ENCODE assay signal across 1 cellular context in genomic region chr11:63613517-63614135, GRCh38.
A peak's percentile ranks its signal among the peaks of the same experiment; 100 is the strongest.
TF ChIP-seq lines count a peak whose summit lies in the region.

No MANE protein-coding gene starts in this region.

TF ChIP-seq in HEK293, 187 proteins besides CTCF, POLR2A, EP300 and RAD21 (continued from another document):
- TF ChIP-seq ZNF18 (tag by site-specific recombination; IDR thresholded peaks at IDR 0.05) (no peak), SP2 (tag by site-specific recombination; IDR thresholded peaks at IDR 0.05) (peak; percentile 63), ZNF148 (tag by site-specific recombination; IDR thresholded peaks at IDR 0.05; ENCODE audit: borderline replicate concordance) (no peak), AEBP2 (tag by site-specific recombination; IDR thresholded peaks at IDR 0.05; ENCODE audit: borderline replicate concordance) (no peak), ZNF248 (tag by site-specific recombination; IDR thresholded peaks at IDR 0.05) (no peak), ZBTB11 (tag by site-specific recombination; conservative IDR thresholded peaks at IDR 0.05; ENCODE audit: low read depth) (peak; percentile 33; the same call in 1 of the 2 replicates), ZNF596 (tag by site-specific recombination; IDR thresholded peaks at IDR 0.05) (no peak), GLIS1 (tag by site-specific recombination; IDR thresholded peaks at IDR 0.05) (0 out of 2 replicates have a peak, but pooled peaks have one; percentile 17), ZNF521 (tag by site-specific recombination; IDR thresholded peaks at IDR 0.05) (no peak), ZNF777 (tag by site-specific recombination; IDR thresholded peaks at IDR 0.05; ENCODE audit: borderline replicate concordance) (0 out of 2 replicates have a peak, but pooled peaks have one; percentile 38), OVOL3 (tag by site-specific recombination; IDR thresholded peaks at IDR 0.05) (no peak), SCRT1 (tag by site-specific recombination; IDR thresholded peaks at IDR 0.05; ENCODE audit: borderline replicate concordance) (peak; percentile 71), ZNF488 (tag by site-specific recombination; IDR thresholded peaks at IDR 0.05) (no peak), SP3 (tag by site-specific recombination; IDR thresholded peaks at IDR 0.05) (peak; percentile 62), HIC1 (tag by site-specific recombination; IDR thresholded peaks at IDR 0.05) (no peak), KLF9 (tag by site-specific recombination; IDR thresholded peaks at IDR 0.05; ENCODE audit: low read depth) (no peak), ZNF350 (tag by site-specific recombination; IDR thresholded peaks at IDR 0.05) (no peak), ZFP69B (tag by site-specific recombination; IDR thresholded peaks at IDR 0.05) (peak; percentile 97), ZBTB17 (tag by site-specific recombination; IDR thresholded peaks at IDR 0.05) (peak; percentile 63; the same call in 1 of the 2 replicates), ZNF280C (tag by site-specific recombination; IDR thresholded peaks at IDR 0.05) (no peak), ZNF560 (tag by site-specific recombination; IDR thresholded peaks at IDR 0.05; ENCODE audit: borderline replicate concordance) (no peak)
- TF ChIP-seq, protein P1, sequence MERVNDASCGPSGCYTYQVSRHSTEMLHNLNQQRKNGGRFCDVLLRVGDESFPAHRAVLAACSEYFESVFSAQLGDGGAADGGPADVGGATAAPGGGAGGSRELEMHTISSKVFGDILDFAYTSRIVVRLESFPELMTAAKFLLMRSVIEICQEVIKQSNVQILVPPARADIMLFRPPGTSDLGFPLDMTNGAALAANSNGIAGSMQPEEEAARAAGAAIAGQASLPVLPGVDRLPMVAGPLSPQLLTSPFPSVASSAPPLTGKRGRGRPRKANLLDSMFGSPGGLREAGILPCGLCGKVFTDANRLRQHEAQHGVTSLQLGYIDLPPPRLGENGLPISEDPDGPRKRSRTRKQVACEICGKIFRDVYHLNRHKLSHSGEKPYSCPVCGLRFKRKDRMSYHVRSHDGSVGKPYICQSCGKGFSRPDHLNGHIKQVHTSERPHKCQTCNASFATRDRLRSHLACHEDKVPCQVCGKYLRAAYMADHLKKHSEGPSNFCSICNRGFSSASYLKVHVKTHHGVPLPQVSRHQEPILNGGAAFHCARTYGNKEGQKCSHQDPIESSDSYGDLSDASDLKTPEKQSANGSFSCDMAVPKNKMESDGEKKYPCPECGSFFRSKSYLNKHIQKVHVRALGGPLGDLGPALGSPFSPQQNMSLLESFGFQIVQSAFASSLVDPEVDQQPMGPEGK (tag by site-specific recombination; IDR thresholded peaks at IDR 0.05), result peak; percentile 84
